Comparison of ENCODE assay signal across 1 cellular context in the genomic region with DNA sequence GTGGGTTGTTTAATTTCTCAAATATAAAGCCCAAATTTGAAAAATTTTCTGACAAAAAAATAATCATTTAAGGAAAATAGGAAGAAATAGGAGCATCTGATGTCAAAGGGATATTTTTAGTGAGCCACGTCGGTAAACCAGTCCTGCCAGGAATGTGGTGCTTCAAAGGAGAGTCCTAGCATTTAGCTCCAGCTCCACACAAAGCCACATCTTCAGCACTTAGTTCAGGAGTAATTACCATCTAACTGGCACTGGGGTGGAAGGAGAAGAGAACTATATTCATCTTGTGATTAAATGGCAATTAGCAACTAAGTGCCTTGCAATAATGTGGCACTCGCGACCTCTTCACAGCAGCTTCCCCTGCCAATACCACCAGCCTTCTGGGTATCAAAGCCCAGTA.
TF ChIP-seq lines count a peak whose summit lies in the region.

No MANE protein-coding gene starts in this region.

TF ChIP-seq in H1, 55 proteins besides CTCF, POLR2A, EP300 and RAD21:
- TF ChIP-seq SIRT6 (IDR thresholded peaks at IDR 0.05; ENCODE audit: low read length) (no peak), ATF2 (IDR thresholded peaks at IDR 0.05; ENCODE audit: low read length) (no peak), SUZ12 (IDR thresholded peaks at IDR 0.05; ENCODE audit: low read length) (no peak), HDAC2 (IDR thresholded peaks at IDR 0.05; ENCODE audit: borderline replicate concordance in 1 of 2, low read depth in 2 of 2, low read length in 2 of 2) (no peak), SP4 (IDR thresholded peaks at IDR 0.05; ENCODE audit: low read length) (no peak), KDM4A (IDR thresholded peaks at IDR 0.05; ENCODE audit: low read depth, low read length, severe bottlenecking) (no peak), HDAC6 (IDR thresholded peaks at IDR 0.05; ENCODE audit: low read depth, low read length) (no peak), POU5F1 (IDR thresholded peaks at IDR 0.05; ENCODE audit: low read depth, low read length) (no peak), SRF (IDR thresholded peaks at IDR 0.05; ENCODE audit: low read depth, low read length) (no peak), TCF12 (IDR thresholded peaks at IDR 0.05; ENCODE audit: low read depth, low read length) (no peak), CHD2 (IDR thresholded peaks at IDR 0.05; ENCODE audit: low read length) (no peak), KDM1A (IDR thresholded peaks at IDR 0.05; ENCODE audit: borderline replicate concordance, low read length) (no peak), BACH1 (IDR thresholded peaks at IDR 0.05; ENCODE audit: low read length) (no peak), RBBP5 (IDR thresholded peaks at IDR 0.05; ENCODE audit: borderline replicate concordance, low read depth, low read length) (no peak), TAF1 (IDR thresholded peaks at IDR 0.05; ENCODE audit: low read depth, low read length) (no peak)
- TF ChIP-seq, protein P1, sequence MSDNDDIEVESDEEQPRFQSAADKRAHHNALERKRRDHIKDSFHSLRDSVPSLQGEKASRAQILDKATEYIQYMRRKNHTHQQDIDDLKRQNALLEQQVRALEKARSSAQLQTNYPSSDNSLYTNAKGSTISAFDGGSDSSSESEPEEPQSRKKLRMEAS (IDR thresholded peaks at IDR 0.05), result no peak
